14 cellular contexts compared by ENCODE assay signal in genomic region chr11:111081021-111081511, GRCh38.
DNase-seq lines count a peak whose midpoint lies in the region; ATAC-seq and TF ChIP-seq lines count a peak whose summit lies in the region.
"Had no signal": no experiment of that assay in that cellular context is flagged by ENCODE, and none has a peak within 500 bp of the region (broad histone marks: within the 10 kb centered on the region; RNA-seq: fewer than 3 reads in every experiment).

No MANE protein-coding gene starts in this region.

- H3K4me3 ChIP-seq in SK-N-MC, result no peak overlapping the region
- H3K4me3 ChIP-seq in kidney epithelial cell (ENCODE audit: low read depth, low read length), result no peak overlapping the region
- H3K4me3 ChIP-seq: upper lobe of right lung had no signal

- H3K27me3 ChIP-seq in kidney epithelial cell (ENCODE audit: control insufficient read depth, insufficient read depth, low read length), result no peaks in the 10 kb centered on the region
- H3K27me3 ChIP-seq: upper lobe of right lung had no signal

- no peak for TF ChIP-seq CTCF in kidney epithelial cell (IDR thresholded peaks at IDR 0.05; ENCODE audit: insufficient read depth, low read length, poor library complexity, severe bottlenecking)

- no peak overlapping the region for H3K27ac ChIP-seq in SK-N-MC
- H3K27ac ChIP-seq: RWPE1, upper lobe of right lung had no signal

- H3K36me3 ChIP-seq in SK-N-MC (ENCODE audit: insufficient read depth, low read length) (no peaks in the 10 kb centered on the region), kidney epithelial cell (ENCODE audit: control insufficient read depth, insufficient read depth, low read length) (no peaks in the 10 kb centered on the region)
- H3K36me3 ChIP-seq: upper lobe of right lung had no signal

- intact Hi-C loops in sciatic nerve (cut with DNase I), result no loop called here

- peak; percentile 24 to 86 (median 56) for DNase-seq in NCI-H1417 (lab: John Stamatoyannopoulos, UW)
- no peak for DNase-seq in NCI-H1417 treated with DMSO at 0.1 percent for 48 hours (lab: John Stamatoyannopoulos, UW)
- DNase-seq in SK-N-MC (ENCODE audit: low read depth, low spot score), result peak; percentile 37
- peak; percentile 57 for DNase-seq in kidney epithelial cell (ENCODE audit: low read depth)
- DNase-seq in sciatic nerve (ENCODE audit: low spot score), result no peak
- DNase-seq in GDM1 (lab: John Stamatoyannopoulos, UW), result no peak
- DNase-seq: activated CD4-positive, alpha-beta T cell treated with anti-CD3 and anti-CD28 coated beads for 36 hours; Caco-2; NCI-H524; stimulated activated CD4-positive, alpha-beta T cell treated with anti-CD3 and anti-CD28 coated beads, Interleukin-4, amount 100 ng/mL, for 4 hours; upper lobe of right lung had no signal

- no peaks in the 10 kb centered on the region for H3K9me3 ChIP-seq in SK-N-MC (ENCODE audit: low read depth, low read length)
- H3K9me3 ChIP-seq: Caco-2, upper lobe of right lung had no signal

- no peak overlapping the region for H3K9ac ChIP-seq in SK-N-MC (ENCODE audit: insufficient read length)

- ATAC-seq in sciatic nerve (peak; percentile 78), HG02852 (IDR thresholded peaks at IDR 0.05; ENCODE audit: unreplicated experiment) (no peak), GM18511 (IDR thresholded peaks at IDR 0.05; ENCODE audit: unreplicated experiment) (no peak)
- ATAC-seq: activated CD4-positive, alpha-beta T cell treated with anti-CD3 and anti-CD28 coated beads for 36 hours; upper lobe of right lung had no signal

Comparison
In these comparisons a context has a peak if more than half of its experiments do, and no peak if none do; other contexts are left out.
1. DNase-seq: peak in NCI-H1417 (3 of 3), SK-N-MC (single experiment) and kidney epithelial cell (single experiment); none in NCI-H1417 treated with DMSO at 0.1 percent for 48 hours (single experiment), sciatic nerve (single experiment) and GDM1 (single experiment).